In genomic region chr9:70044450-70045307, GRCh38 we compare ENCODE assay signal across 9 cellular contexts. TPM values are rescaled to one million over a fixed set of nuclear protein-coding genes. Genes with fewer than 3 reads are reported as not detected.
DNase-seq lines count a peak whose midpoint lies in the region; ATAC-seq, FAIRE-seq and TF ChIP-seq lines count a peak whose summit lies in the region.
"Had no signal": no experiment of that assay in that cellular context is flagged by ENCODE, and none has a peak within 500 bp of the region (broad histone marks: within the 10 kb centered on the region; RNA-seq: fewer than 3 reads in every experiment).

No MANE protein-coding gene starts in this region.

- H2AFZ ChIP-seq in H1 (ENCODE audit: low read length): peak overlapping the region; percentile 20

- no peak for DNase-seq in stimulated activated naive CD8-positive, alpha-beta T cell treated with anti-CD3 and anti-CD28 coated beads, Interleukin-15, Interleukin-2, amounts not matched to agents 100 U/mL and 50 U/mL, for 24 hours
- DNase-seq in H1 (ENCODE audit: low read depth in 1 of 2, low spot score in 2 of 2) (peak in 1 of 2 experiments; percentile 66), mucosa of descending colon (peak in 2 of 3 donors; percentile 18 to 34), NCI-H524 (lab: John Stamatoyannopoulos, UW) (no peak), NCI-H1092 treated with DMSO at 0.1 percent for 48 hours (lab: John Stamatoyannopoulos, UW) (no peak)
- no peak for DNase-seq in effector CD4-positive, alpha-beta T cell
- no peak for DNase-seq in activated CD4-positive, alpha-beta T cell treated with anti-CD3 and anti-CD28 coated beads, Interleukin-2, amount 50 U/mL, for 48 hours

- no peaks in the 10 kb centered on the region; a peak in 1 of 4 replicates for H3K79me2 ChIP-seq in H1 (ENCODE audit: control insufficient read depth in 1 of 2, insufficient read depth in 2 of 2, low read length in 2 of 2)

- H3K9ac ChIP-seq in H1 (replicated peaks in 1 of 4; ENCODE audit: extremely low read depth in 1 of 4, low read depth in 3 of 4, low read length in 3 of 4): peak overlapping the region in 3 of 4 experiments; percentile 42 to 56 (median 48); a peak in 5 of 7 replicates

- no peaks in the 10 kb centered on the region for H3K9me3 Mint-ChIP-seq in stimulated activated naive CD8-positive, alpha-beta T cell treated with anti-CD3 and anti-CD28 coated beads, Interleukin-15, Interleukin-2, amounts not matched to agents 100 ng/mL and 50 ng/mL, for 24 hours

- peak overlapping the region; percentile 92 for H2BK12ac ChIP-seq in H1 (ENCODE audit: low read depth, low read length)

- no peaks in the 10 kb centered on the region for H3K27me3 ChIP-seq in H1 (replicated peaks in 1 of 4; ENCODE audit: control insufficient read depth in 3 of 4, extremely low read depth in 1 of 4, insufficient read depth in 3 of 4, low read length in 3 of 4)

- CTCF ChIA-PET in H1 (lab: Charles Lee; ENCODE audit: partially characterized antibody): interaction anchor here (0.6 to 6.3 kb wide), 6 partner anchors 10 to 372 kb away, joined by 3 to 42 read pairs (median 4); no protein-coding TSS in a partner anchor

- 0 out of 2 replicates have a peak overlapping the region, but pooled peaks have one; percentile 74 for H2BK20ac ChIP-seq in H1 (ENCODE audit: low read length)

- peak overlapping the region; percentile 90; the same call in 1 of the 2 replicates for H2AK5ac ChIP-seq in H1 (ENCODE audit: low read depth, low read length)

- H3K4me1 ChIP-seq in H1 (replicated peaks in 1 of 4; ENCODE audit: control insufficient read depth in 3 of 4, insufficient read depth in 4 of 4, low read length in 3 of 4) (peaks cover 6 to 14% (median 10%) of the 10 kb centered on the region in 4 experiments), mucosa of descending colon (ENCODE audit: low read depth) (no peaks in the 10 kb centered on the region)

- WGBS in H1 (ENCODE audit: extremely low coverage in 1 of 2, insufficient coverage in 1 of 2, insufficient read length in 1 of 2, insufficient replicate concordance in 2 of 2, low coverage in 1 of 2, low lambda C conversion rate in 2 of 2, missing lambda C conversion rate in 1 of 2), 2 experiments: 5% methylated on average over 29 of the region's 29 CpGs; no CpG with 5 or more reads in 1 of the 2 experiments

- H3K56ac ChIP-seq in H1 (replicated peaks; ENCODE audit: insufficient read length, low read depth, low read length): no peak overlapping the region

- H3K14ac ChIP-seq in H1 (ENCODE audit: insufficient read length): no peak overlapping the region

- H3K36me3 ChIP-seq in H1 (ENCODE audit: control insufficient read depth in 2 of 4, insufficient read depth in 4 of 4, low read length in 3 of 4) (no peaks in the 10 kb centered on the region), mucosa of descending colon (ENCODE audit: low read depth) (no peaks in the 10 kb centered on the region)

- no peak overlapping the region for H3K27ac ChIP-seq in H1 (ENCODE audit: low read depth, low read length)
- H3K27ac ChIP-seq: VCaP had no signal

- no peaks in the 10 kb centered on the region for H4K20me1 ChIP-seq in H1 (replicated peaks in 1 of 2; ENCODE audit: control insufficient read depth in 1 of 2, insufficient read depth in 2 of 2, low read length in 2 of 2)

- POLR2A ChIA-PET in H1 (lab: Charles Lee; ENCODE audit: partially characterized antibody): interaction anchor here (0.8 to 3.0 kb wide), 9 partner anchors 10 to 81 kb away, joined by 3 to 18 read pairs (median 4); no protein-coding TSS in a partner anchor

- 0 out of 3 replicates have a peak, but pooled peaks of 1 of the 2 experiments have one; percentile 20 for TF ChIP-seq POLR2A in H1 (IDR thresholded peaks at IDR 0.05; ENCODE audit: control extremely low read depth in 1 of 2, low read depth in 2 of 2, low read length in 2 of 2)

- H4K8ac ChIP-seq in H1 (ENCODE audit: extremely low read depth, insufficient read depth, low read length): no peak overlapping the region; the same call in 1 of the 2 replicates

- FAIRE-seq in H1 (lab: Jason Lieb, UNC): peak; percentile 45

- H3K4me2 ChIP-seq in H1 (ENCODE audit: insufficient read depth in 1 of 2, low read depth in 2 of 2, low read length in 2 of 2): peak overlapping the region; percentile 77 to 86

- H3K23me2 ChIP-seq in H1 (ENCODE audit: low read depth, low read length): peaks cover 12% of the 10 kb centered on the region

- no peak for TF ChIP-seq RAD21 in H1 (IDR thresholded peaks at IDR 0.05 in 1 of 2, conservative IDR thresholded peaks at IDR 0.05 in 1 of 2; ENCODE audit: low read depth in 2 of 2, low read length in 2 of 2)

- H3K27me3 Mint-ChIP-seq in stimulated activated naive CD8-positive, alpha-beta T cell treated with anti-CD3 and anti-CD28 coated beads, Interleukin-15, Interleukin-2, amounts not matched to agents 100 ng/mL and 50 ng/mL, for 24 hours: peaks cover 60% of the 10 kb centered on the region

- H3K4ac ChIP-seq in H1 (replicated peaks; ENCODE audit: insufficient read length, low read depth, low read length): no peak overlapping the region

- peaks cover 7% of the 10 kb centered on the region for H3K4me1 Mint-ChIP-seq in stimulated activated naive CD8-positive, alpha-beta T cell treated with anti-CD3 and anti-CD28 coated beads, Interleukin-15, Interleukin-2, amounts not matched to agents 100 ng/mL and 50 ng/mL, for 24 hours (ENCODE audit: low read depth)

- intact Hi-C loops in mucosa of descending colon (cut with DNase I, micrococcal nuclease): loop anchor here in 1 of 2 donors (10.0 kb wide), 1 partner anchor 70 kb away; no protein-coding TSS in a partner anchor

- peak overlapping the region; percentile 94; the same call in 1 of the 2 replicates for H2BK15ac ChIP-seq in H1 (ENCODE audit: low read length)

- H4K5ac ChIP-seq in H1 (ENCODE audit: insufficient read length, low read depth, low read length): no peak overlapping the region

- H3K9me3 ChIP-seq in H1 (ENCODE audit: insufficient read depth in 2 of 2, low read depth in 1 of 2, low read length in 1 of 2) (no peaks in the 10 kb centered on the region), mucosa of descending colon (no peaks in the 10 kb centered on the region)

- H3K79me1 ChIP-seq in H1 (ENCODE audit: low read depth, low read length): no peaks in the 10 kb centered on the region; the same call in 1 of the 2 replicates

- peak overlapping the region; percentile 83; the same call in 1 of the 2 replicates for H2BK5ac ChIP-seq in H1 (ENCODE audit: low read depth, low read length)

- peak overlapping the region; percentile 4; the same call in 1 of the 2 replicates for H3K18ac ChIP-seq in H1 (ENCODE audit: extremely low read depth, low read length)

- H2BK120ac ChIP-seq in H1 (replicated peaks; ENCODE audit: low read depth, low read length): peak overlapping the region; percentile 36

- peak overlapping the region; percentile 18 for H4K91ac ChIP-seq in H1 (replicated peaks; ENCODE audit: insufficient read length, low read length)

- peak overlapping the region; percentile 54 to 79 (median 58) for H3K4me3 ChIP-seq in H1 (ENCODE audit: extremely low read depth in 1 of 4, insufficient read depth in 2 of 4, low read depth in 3 of 4, low read length in 4 of 4)
- H3K4me3 ChIP-seq in mucosa of descending colon: no peak overlapping the region

- no peak for ATAC-seq in stimulated activated naive CD8-positive, alpha-beta T cell treated with anti-CD3 and anti-CD28 coated beads, Interleukin-15, Interleukin-2, amounts not matched to agents 100 U/mL and 50 U/mL, for 24 hours
- ATAC-seq in mucosa of descending colon: peak; percentile 56

- peak overlapping the region; percentile 63 for H3K4me3 Mint-ChIP-seq in stimulated activated naive CD8-positive, alpha-beta T cell treated with anti-CD3 and anti-CD28 coated beads, Interleukin-15, Interleukin-2, amounts not matched to agents 100 ng/mL and 50 ng/mL, for 24 hours

- TF ChIP-seq EP300 in H1 (IDR thresholded peaks at IDR 0.05; ENCODE audit: borderline replicate concordance in 1 of 2, low read depth in 2 of 2, low read length in 2 of 2): no peak

- H3K27ac Mint-ChIP-seq in stimulated activated naive CD8-positive, alpha-beta T cell treated with anti-CD3 and anti-CD28 coated beads, Interleukin-15, Interleukin-2, amounts not matched to agents 100 ng/mL and 50 ng/mL, for 24 hours: no peak overlapping the region

- H3K23ac ChIP-seq in H1 (ENCODE audit: insufficient read length): no peak overlapping the region

- H3K36me3 Mint-ChIP-seq in stimulated activated naive CD8-positive, alpha-beta T cell treated with anti-CD3 and anti-CD28 coated beads, Interleukin-15, Interleukin-2, amounts not matched to agents 100 ng/mL and 50 ng/mL, for 24 hours (ENCODE audit: low read depth): no peaks in the 10 kb centered on the region

- no peak for TF ChIP-seq CTCF in H1 (IDR thresholded peaks at IDR 0.05; ENCODE audit: control extremely low read depth in 1 of 3, insufficient read depth in 1 of 3, low read depth in 1 of 3, low read length in 3 of 3)
- TF ChIP-seq CTCF in mucosa of descending colon (IDR thresholded peaks at IDR 0.05): no peak

TF ChIP-seq in H1, 55 proteins besides CTCF, POLR2A, EP300 and RAD21 (continues in another document):
- TF ChIP-seq POLR2AphosphoS5 (IDR thresholded peaks at IDR 0.05; ENCODE audit: low read depth, low read length): no peak
- no peak for TF ChIP-seq RFX5 (IDR thresholded peaks at IDR 0.05; ENCODE audit: borderline replicate concordance, low read depth, low read length)
- peak; percentile 48 for TF ChIP-seq E2F6 (IDR thresholded peaks at IDR 0.05)
- no peak for TF ChIP-seq SIN3A (conservative IDR thresholded peaks at IDR 0.05 in 1 of 2, IDR thresholded peaks at IDR 0.05 in 1 of 2; ENCODE audit: low read depth in 1 of 2, low read length in 2 of 2)
- 0 out of 2 replicates have a peak, but pooled peaks have one; percentile 26 for TF ChIP-seq TAF1 (IDR thresholded peaks at IDR 0.05; ENCODE audit: low read depth, low read length)
- TF ChIP-seq RNF2 (IDR thresholded peaks at IDR 0.05; ENCODE audit: borderline replicate concordance, low read depth, low read length, missing control alignments, poor library complexity, severe bottlenecking): no peak

RNA-seq across cellular contexts. Expression of gene MAMDC2, which starts 1.0 kb away (rescaled TPM):
- total RNA-seq in H1 (2021; fragmentation: NEBNext Ultra II Directional; extraction: Animal tissue kit (Norgen Biotek cat#: 25700)): 15.3 and 15.4 TPM in 2 replicates
- 6.1 and 6.4 TPM in 2 replicates for polyA plus RNA-seq in H1 (2011; rRNA removed)
- 6.7 TPM for polyA plus RNA-seq in H1 (2011; cell fraction: cytosol; rRNA removed)
- polyA plus RNA-seq in H1 (2011; cell fraction: nucleus; rRNA removed): 6.8 TPM
- 5.8 to 7.9 TPM (median 7.4 TPM) in 4 replicates for polyA plus RNA-seq in H1 (2012, experiment 1 of 2)
- 2.0 TPM for polyA plus RNA-seq in H1 (2012, experiment 2 of 2)
- polyA plus RNA-seq in H1 (2013, experiment 1 of 2): 14.5 TPM
- polyA plus RNA-seq in H1 (2013, experiment 2 of 2): 13.1 TPM
- polyA minus RNA-seq in H1 (2011; rRNA and poly(A)+ RNA removed): 11.6 and 13.7 TPM in 2 replicates
- 7.5 TPM for polyA minus RNA-seq in H1 (2011; cell fraction: cytosol; rRNA and poly(A)+ RNA removed)
- polyA minus RNA-seq in H1 (2011; cell fraction: nucleus; rRNA and poly(A)+ RNA removed): 24.9 TPM
- 10 to 100 TPM in 1 of 3 donors, 1 to 10 TPM in 2; 3.5 to 70.6 (median 6.9) TPM for total RNA-seq in mucosa of descending colon

Comparison
In these comparisons a context has a peak if more than half of its experiments do, and no peak if none do; other contexts are left out.
1. DNase-seq: peak in mucosa of descending colon (2 of 3); none in stimulated activated naive CD8-positive, alpha-beta T cell treated with anti-CD3 and anti-CD28 coated beads, Interleukin-15, Interleukin-2, amounts not matched to agents 100 U/mL and 50 U/mL, for 24 hours (single experiment), effector CD4-positive, alpha-beta T cell (single experiment), NCI-H524 (0 of 2), NCI-H1092 treated with DMSO at 0.1 percent for 48 hours (single experiment) and activated CD4-positive, alpha-beta T cell treated with anti-CD3 and anti-CD28 coated beads, Interleukin-2, amount 50 U/mL, for 48 hours (0 of 2).